1 cellular context compared by ENCODE assay signal in genomic region chr2:241659150-241659739, GRCh38.
TF ChIP-seq lines count a peak whose summit lies in the region.

No MANE protein-coding gene starts in this region.

TF ChIP-seq in HepG2, 621 proteins besides CTCF, POLR2A, EP300 and RAD21 (continued from another document and continues in another):
- no peak for TF ChIP-seq TEF (CRISPR knock-in tag; IDR thresholded peaks at IDR 0.05)
- TF ChIP-seq SMC3 (IDR thresholded peaks at IDR 0.05; ENCODE audit: low read length) = peak; percentile 96
- no peak for TF ChIP-seq ZNF232 (CRISPR knock-in tag; IDR thresholded peaks at IDR 0.05; ENCODE audit: borderline replicate concordance)
- TF ChIP-seq RAD51 (IDR thresholded peaks at IDR 0.05; ENCODE audit: borderline replicate concordance) = no peak
- peak; percentile 85; the same call in 1 of the 2 replicates for TF ChIP-seq ZBTB4 (CRISPR knock-in tag; IDR thresholded peaks at IDR 0.05; ENCODE audit: borderline replicate concordance)
- TF ChIP-seq ZNF557 (CRISPR knock-in tag; IDR thresholded peaks at IDR 0.05) = no peak
- no peak for TF ChIP-seq ZNF12 (CRISPR knock-in tag; IDR thresholded peaks at IDR 0.05)
- TF ChIP-seq STAT6 (CRISPR knock-in tag; IDR thresholded peaks at IDR 0.05; ENCODE audit: borderline replicate concordance) = no peak
- no peak for TF ChIP-seq JARID2 (CRISPR knock-in tag; IDR thresholded peaks at IDR 0.05; ENCODE audit: insufficient replicate concordance)
- no peak for TF ChIP-seq HMGA1 (CRISPR knock-in tag; conservative IDR thresholded peaks at IDR 0.05)
- TF ChIP-seq FOXM1 (CRISPR knock-in tag; IDR thresholded peaks at IDR 0.05) = no peak
- peak; percentile 28; the same call in 1 of the 2 replicates for TF ChIP-seq ZNF788 (CRISPR knock-in tag; IDR thresholded peaks at IDR 0.05; ENCODE audit: borderline replicate concordance)
- no peak for TF ChIP-seq MED13 (CRISPR knock-in tag; IDR thresholded peaks at IDR 0.05)
- TF ChIP-seq PRMT3 (CRISPR knock-in tag; IDR thresholded peaks at IDR 0.05; ENCODE audit: borderline replicate concordance, low read depth) = no peak
- no peak for TF ChIP-seq SRSF4 (IDR thresholded peaks at IDR 0.05; ENCODE audit: low read depth, low read length, poor library complexity, severe bottlenecking)
- no peak for TF ChIP-seq RARA (CRISPR knock-in tag; IDR thresholded peaks at IDR 0.05)
- no peak for TF ChIP-seq ZNF235 (CRISPR knock-in tag; IDR thresholded peaks at IDR 0.05; ENCODE audit: borderline replicate concordance)
- peak; percentile 30; the same call in 1 of the 2 replicates for TF ChIP-seq RXRA (CRISPR knock-in tag; IDR thresholded peaks at IDR 0.05)
- TF ChIP-seq ZFP36L1 (CRISPR knock-in tag; IDR thresholded peaks at IDR 0.05) = no peak
- peak; percentile 24; the same call in 1 of the 2 replicates for TF ChIP-seq MAX (IDR thresholded peaks at IDR 0.05)
- TF ChIP-seq GMEB2 (CRISPR knock-in tag; IDR thresholded peaks at IDR 0.05; ENCODE audit: low read depth) = no peak
- no peak for TF ChIP-seq KLF6 (CRISPR knock-in tag; IDR thresholded peaks at IDR 0.05)
- 0 out of 2 replicates have a peak, but pooled peaks have one; percentile 36 for TF ChIP-seq RXRB (CRISPR knock-in tag; IDR thresholded peaks at IDR 0.05; ENCODE audit: borderline replicate concordance)
- no peak for TF ChIP-seq WIZ (CRISPR knock-in tag; IDR thresholded peaks at IDR 0.05)
- no peak for TF ChIP-seq SRF (IDR thresholded peaks at IDR 0.05; ENCODE audit: low read depth, low read length)
- no peak for TF ChIP-seq MTA3 (CRISPR knock-in tag; IDR thresholded peaks at IDR 0.05)
- TF ChIP-seq NFYC (CRISPR knock-in tag; IDR thresholded peaks at IDR 0.05) = no peak
- no peak for TF ChIP-seq ZNF407 (CRISPR knock-in tag; IDR thresholded peaks at IDR 0.05; ENCODE audit: not compliant biosample characterization)
- no peak for TF ChIP-seq ZNF264 (CRISPR knock-in tag; IDR thresholded peaks at IDR 0.05)
- no peak for TF ChIP-seq MTF1 (CRISPR knock-in tag; IDR thresholded peaks at IDR 0.05)
- TF ChIP-seq ZBTB8A (CRISPR knock-in tag; IDR thresholded peaks at IDR 0.05; ENCODE audit: borderline replicate concordance, low read depth) = no peak
- TF ChIP-seq MEF2D (CRISPR knock-in tag; IDR thresholded peaks at IDR 0.05) = no peak
- TF ChIP-seq ZNF597 (CRISPR knock-in tag; IDR thresholded peaks at IDR 0.05) = no peak
- TF ChIP-seq ZNF564 (CRISPR knock-in tag; IDR thresholded peaks at IDR 0.05) = no peak
- no peak for TF ChIP-seq SNAPC2 (CRISPR knock-in tag; IDR thresholded peaks at IDR 0.05)
- TF ChIP-seq SSRP1 (CRISPR knock-in tag; IDR thresholded peaks at IDR 0.05) = no peak
- TF ChIP-seq ZBTB33 (CRISPR knock-in tag; IDR thresholded peaks at IDR 0.05) = peak; percentile 93
- TF ChIP-seq TCF7 (IDR thresholded peaks at IDR 0.05; ENCODE audit: low read depth) = no peak
